Comparison of ENCODE assay signal across 10 cellular contexts in genomic region chr20:50919567-50919966, GRCh38. TPM values are rescaled to one million over a fixed set of nuclear protein-coding genes. Genes with fewer than 3 reads are reported as not detected.
A peak's percentile ranks its signal among the peaks of the same experiment; 100 is the strongest.
DNase-seq lines count a peak whose midpoint lies in the region; ATAC-seq, FAIRE-seq and TF ChIP-seq lines count a peak whose summit lies in the region.
"Had no signal": no experiment of that assay in that cellular context is flagged by ENCODE, and none has a peak within 500 bp of the region (broad histone marks: within the 10 kb centered on the region; RNA-seq: fewer than 3 reads in every experiment).

No MANE protein-coding gene starts in this region.

- no peaks in the 10 kb centered on the region for H3K9me3 Mint-ChIP-seq in activated naive CD8-positive, alpha-beta T cell treated with anti-CD3 and anti-CD28 coated beads for 36 hours

- peaks cover 42% of the 10 kb centered on the region for H3K36me3 Mint-ChIP-seq in activated naive CD8-positive, alpha-beta T cell treated with anti-CD3 and anti-CD28 coated beads for 36 hours

- TF ChIP-seq POLR2A in A549 (IDR thresholded peaks at IDR 0.05; ENCODE audit: low read length) = no peak

- FAIRE-seq in A549 (lab: Jason Lieb, UNC) = no peak
- FAIRE-seq: islet of Langerhans had no signal

- no peaks in the 10 kb centered on the region for H3K27me3 Mint-ChIP-seq in activated naive CD8-positive, alpha-beta T cell treated with anti-CD3 and anti-CD28 coated beads for 36 hours

- TF ChIP-seq CTCF in A549 (IDR thresholded peaks at IDR 0.05) (no peak), GM13977 (IDR thresholded peaks at IDR 0.05; ENCODE audit: extremely low read depth, insufficient read depth, missing control alignments) (no peak)

- ATAC-seq in A549 (peak in 1 of 2 experiments; percentile 55; a peak in 3 of 6 replicates), GM21360 (IDR thresholded peaks at IDR 0.05; ENCODE audit: unreplicated experiment) (no peak)

- peak in 1 of 2 experiments; percentile 62 for DNase-seq in A549 (ENCODE audit: low read depth in 1 of 2, low spot score in 1 of 2)
- peak; percentile 50 for DNase-seq in EH (ENCODE audit: low read depth)
- DNase-seq in activated naive CD8-positive, alpha-beta T cell treated with anti-CD3 and anti-CD28 coated beads for 36 hours = no peak
- DNase-seq in kidney glomerular epithelial cell (lab: John Stamatoyannopoulos, UW) = peak; percentile 25
- no peak for DNase-seq in stimulated activated naive CD4-positive, alpha-beta T cell treated with Interleukin-2 at 50 U/mL for 16 hours (lab: John Stamatoyannopoulos, UW)
- no peak for DNase-seq in COLO668 (lab: John Stamatoyannopoulos, UW; ENCODE audit: unreplicated experiment)
- DNase-seq in GM13977 (ENCODE audit: low spot score) = no peak
- DNase-seq: stimulated activated CD4-positive, alpha-beta T cell treated with anti-CD3 and anti-CD28 coated beads, Interleukin-2, amount 100 ng/mL, for 48 hours had no signal

- TF ChIP-seq EP300 in A549 (IDR thresholded peaks at IDR 0.05) = no peak

- H3K4me1 ChIP-seq in A549 = peaks cover 50% of the 10 kb centered on the region

- in situ Hi-C loops in GM13977 (cut with MboI; ENCODE audit: low pct_unique_long_range_greater_than_20kb, low sequenced_read_pairs, unreplicated experiment) = no loop called here

- no peak for TF ChIP-seq RAD21 in A549 (conservative IDR thresholded peaks at IDR 0.05 in 1 of 2, IDR thresholded peaks at IDR 0.05 in 1 of 2)

- peak overlapping the region; percentile 9 for H3K27ac Mint-ChIP-seq in activated naive CD8-positive, alpha-beta T cell treated with anti-CD3 and anti-CD28 coated beads for 36 hours

- no peak overlapping the region for H3K4me3 Mint-ChIP-seq in activated naive CD8-positive, alpha-beta T cell treated with anti-CD3 and anti-CD28 coated beads for 36 hours

- H3K27ac ChIP-seq in A549 = no peak overlapping the region

- POLR2A ChIA-PET in A549 (lab: Yijun Ruan, JAX) = interaction anchor here (0.5 to 2.2 kb wide), 3 partner anchors 12 to 447 kb away, joined by 3 to 10 read pairs (median 4); partner anchors contain the start of gene ADNP

- H3K4me3 ChIP-seq in A549 = no peak overlapping the region

- H3K9me3 ChIP-seq in A549 = no peaks in the 10 kb centered on the region

- H3K4me2 ChIP-seq in A549 = no peak overlapping the region

- peaks cover 71% of the 10 kb centered on the region for H3K4me1 Mint-ChIP-seq in activated naive CD8-positive, alpha-beta T cell treated with anti-CD3 and anti-CD28 coated beads for 36 hours

- WGBS in A549 (ENCODE audit: missing lambda C conversion rate) = 64% methylated on average over 6 of the region's 6 CpGs

- CTCF ChIA-PET in A549 (lab: Yijun Ruan, JAX) = interaction anchor here (1.1 to 18.7 kb wide), 3 partner anchors 10 to 126 kb away, joined by 3 to 187 read pairs (median 167); partner anchors contain the start of genes ADNP and BCAS4

TF ChIP-seq in A549, 52 proteins besides CTCF, POLR2A, EP300 and RAD21:
- TF ChIP-seq ESRRA (IDR thresholded peaks at IDR 0.05; ENCODE audit: borderline replicate concordance, low read length) (no peak), ZFP36 (IDR thresholded peaks at IDR 0.05; ENCODE audit: borderline replicate concordance, partially characterized antibody) (no peak), CEBPB (IDR thresholded peaks at IDR 0.05) (peak in 1 of 2 experiments; percentile 31; a peak in 1 of 4 replicates), FOSL2 (IDR thresholded peaks at IDR 0.05) (no peak), FOSL2 (CRISPR knock-in tag; IDR thresholded peaks at IDR 0.05) (0 out of 2 replicates have a peak, but pooled peaks have one; percentile 24)

RNA-seq across cellular contexts. Expression of gene ADNP, which starts 11.7 kb away (rescaled TPM):
- 36.7 and 54.9 TPM in 2 replicates for polyA plus RNA-seq in A549 (2011; rRNA removed)
- 14.3 and 15.8 TPM in 2 replicates for polyA plus RNA-seq in A549 (2012; cell fraction: cytosol; rRNA removed)
- polyA plus RNA-seq in A549 (2012; cell fraction: nucleus; rRNA removed) = 14.8 and 22.2 TPM in 2 replicates
- polyA plus RNA-seq in A549 (2017; fragmentation: RNase III; extraction: RNeasy Plus Mini Kit Qiagen cat#74134 plus additional on column Dnase treatment) = 37.2 to 40.9 TPM (median 38.1 TPM) in 3 replicates
- 58.0 and 60.5 TPM in 2 replicates for polyA minus RNA-seq in A549 (2011; rRNA and poly(A)+ RNA removed)
- total RNA-seq in activated naive CD8-positive, alpha-beta T cell treated with anti-CD3 and anti-CD28 coated beads for 36 hours = 10 to 100 TPM; 73.0 to 80.7 TPM

RNA-seq across cellular contexts. Expression of gene DPM1, which starts 38.8 kb away (rescaled TPM):
- polyA plus RNA-seq in A549 (2011; rRNA removed) (49.0 and 104 TPM in 2 replicates), A549 (2017; fragmentation: RNase III; extraction: RNeasy Plus Mini Kit Qiagen cat#74134 plus additional on column Dnase treatment) (106 to 120 TPM (median 114 TPM) in 3 replicates)
- 39.7 and 51.9 TPM in 2 replicates for polyA plus RNA-seq in A549 (2012; cell fraction: cytosol; rRNA removed)
- 15.8 and 31.3 TPM in 2 replicates for polyA plus RNA-seq in A549 (2012; cell fraction: nucleus; rRNA removed)
- polyA minus RNA-seq in A549 (2011; rRNA and poly(A)+ RNA removed) = 18.4 and 25.7 TPM in 2 replicates
- total RNA-seq in activated naive CD8-positive, alpha-beta T cell treated with anti-CD3 and anti-CD28 coated beads for 36 hours = 10 to 100 TPM; 84.6 to 88.1 TPM

RNA-seq across cellular contexts. Expression of gene MOCS3, which starts 39.1 kb away (rescaled TPM):
- polyA plus RNA-seq in A549 (2011; rRNA removed) = 4.4 and 4.8 TPM in 2 replicates
- polyA plus RNA-seq in A549 (2012; cell fraction: cytosol; rRNA removed) = 4.0 and 5.9 TPM in 2 replicates
- polyA plus RNA-seq in A549 (2012; cell fraction: nucleus; rRNA removed) = 6.0 and 6.6 TPM in 2 replicates
- 5.3 to 6.0 TPM (median 5.7 TPM) in 3 replicates for polyA plus RNA-seq in A549 (2017; fragmentation: RNase III; extraction: RNeasy Plus Mini Kit Qiagen cat#74134 plus additional on column Dnase treatment)
- 6.2 and 8.5 TPM in 2 replicates for polyA minus RNA-seq in A549 (2011; rRNA and poly(A)+ RNA removed)
- total RNA-seq in activated naive CD8-positive, alpha-beta T cell treated with anti-CD3 and anti-CD28 coated beads for 36 hours = 1 to 10 TPM; 7.8 TPM

Comparison
In these comparisons a context has a peak if more than half of its experiments do, and no peak if none do; other contexts are left out.
1. DNase-seq: peak in EH (single experiment) and kidney glomerular epithelial cell (single experiment); none in activated naive CD8-positive, alpha-beta T cell treated with anti-CD3 and anti-CD28 coated beads for 36 hours (single experiment), stimulated activated naive CD4-positive, alpha-beta T cell treated with Interleukin-2 at 50 U/mL for 16 hours (single experiment), COLO668 (single experiment) and GM13977 (single experiment).